1 cellular context compared by ENCODE assay signal in genomic region chr3:160753953-160754352, GRCh38.
TF ChIP-seq lines count a peak whose summit lies in the region.

No MANE protein-coding gene starts in this region.

TF ChIP-seq in H1, 55 proteins besides CTCF, POLR2A, EP300 and RAD21 (continued from another document):
- TF ChIP-seq CHD7 (IDR thresholded peaks at IDR 0.05; ENCODE audit: insufficient replicate concordance, low read length) (no peak), HDAC6 (IDR thresholded peaks at IDR 0.05; ENCODE audit: low read depth, low read length) (no peak), TEAD4 (IDR thresholded peaks at IDR 0.05; ENCODE audit: low read depth, low read length) (no peak), E2F6 (IDR thresholded peaks at IDR 0.05) (no peak), CBX5 (IDR thresholded peaks at IDR 0.05; ENCODE audit: low read depth, low read length) (no peak), RFX5 (IDR thresholded peaks at IDR 0.05; ENCODE audit: borderline replicate concordance, low read depth, low read length) (no peak)
